Comparison of ENCODE assay signal across 7 cellular contexts in genomic region chr1:243254233-243254926, GRCh38. TPM values are rescaled to one million over a fixed set of nuclear protein-coding genes. Genes with fewer than 3 reads are reported as not detected.
DNase-seq lines count a peak whose midpoint lies in the region; ATAC-seq and FAIRE-seq lines count a peak whose summit lies in the region.

No MANE protein-coding gene starts in this region.

- no peaks in the 10 kb centered on the region for H3K9me3 ChIP-seq in mesenchymal stem cell (ENCODE audit: control insufficient read depth, low read length)

- ATAC-seq in HG03064 (IDR thresholded peaks at IDR 0.05; ENCODE audit: low read depth, unreplicated experiment), result peak; percentile 13
- peak; percentile 9 for ATAC-seq in effector memory CD8-positive, alpha-beta T cell (replicated peaks)

- H2BK15ac ChIP-seq in mesenchymal stem cell (ENCODE audit: low read depth, poor library complexity, severe bottlenecking), result peak overlapping the region; percentile 99

- WGBS in mesenchymal stem cell, result 1% methylated on average over 22 of the region's 50 CpGs

- peak overlapping the region; percentile 95 to 100 for H3K18ac ChIP-seq in mesenchymal stem cell (ENCODE audit: low read depth in 1 of 2, low read length in 2 of 2)

- peak overlapping the region; percentile 92 for H3K9ac ChIP-seq in mesenchymal stem cell (ENCODE audit: low read length)

- peak overlapping the region; percentile 86 for H3K27ac ChIP-seq in mesenchymal stem cell (ENCODE audit: low read length, poor library complexity, severe bottlenecking)

- H3K27me3 Mint-ChIP-seq in activated CD4-positive, alpha-beta memory T cell treated with anti-CD3 and anti-CD28 coated beads for 36 hours, result peaks cover 3% of the 10 kb centered on the region
- no peaks in the 10 kb centered on the region for H3K27me3 Mint-ChIP-seq in effector memory CD8-positive, alpha-beta T cell

- no peaks in the 10 kb centered on the region for H3K9me3 Mint-ChIP-seq in activated CD4-positive, alpha-beta memory T cell treated with anti-CD3 and anti-CD28 coated beads for 36 hours
- no peaks in the 10 kb centered on the region for H3K9me3 Mint-ChIP-seq in effector memory CD8-positive, alpha-beta T cell

- FAIRE-seq in GM18507 (lab: Jason Lieb, UNC), result peak; percentile 73

- peak overlapping the region; percentile 99 for H3K27ac Mint-ChIP-seq in activated CD4-positive, alpha-beta memory T cell treated with anti-CD3 and anti-CD28 coated beads for 36 hours
- peak overlapping the region; percentile 99 to 100 for H3K27ac Mint-ChIP-seq in effector memory CD8-positive, alpha-beta T cell

- CTCF ChIA-PET in activated CD4-positive, alpha-beta memory T cell treated with anti-CD3 and anti-CD28 coated beads for 36 hours (lab: Charles Lee), result interaction anchor here (1.2 kb wide), 1 partner anchor 89 kb away, joined by 3 read pairs; no protein-coding TSS in a partner anchor

- no peak overlapping the region for H2BK12ac ChIP-seq in mesenchymal stem cell (ENCODE audit: low read length in 2 of 2)

- H2AFZ ChIP-seq in mesenchymal stem cell (ENCODE audit: low read depth, low read length), result no peak overlapping the region

- H4K8ac ChIP-seq in mesenchymal stem cell (ENCODE audit: low read length), result peak overlapping the region; percentile 83

- H3K36me3 ChIP-seq in mesenchymal stem cell (ENCODE audit: control insufficient read depth in 1 of 2, insufficient read depth in 2 of 2, low read depth in 1 of 2, low read length in 2 of 2), result peaks cover 0 to 6% of the 10 kb centered on the region in 2 experiments

- DNase-seq in GM18507 (ENCODE audit: extremely low spot score, insufficient read length, low read depth) (peak; percentile 14), NCI-H524 treated with DMSO at 0.1 percent for 48 hours (lab: John Stamatoyannopoulos, UW) (peak; percentile 13), mesenchymal stem cell (peak; percentile 73)
- peak; percentile 79 for DNase-seq in activated CD4-positive, alpha-beta memory T cell treated with anti-CD3 and anti-CD28 coated beads for 36 hours
- DNase-seq in effector memory CD8-positive, alpha-beta T cell, result peak in 2 of 3 experiments; percentile 29 to 35
- peak; percentile 8 for DNase-seq in stimulated activated CD8-positive, alpha-beta memory T cell treated with anti-CD3 and anti-CD28 coated beads, Interleukin-15, amount 100 ng/mL, for 1 hour (ENCODE audit: low read depth)

- H3K4me1 Mint-ChIP-seq in activated CD4-positive, alpha-beta memory T cell treated with anti-CD3 and anti-CD28 coated beads for 36 hours (ENCODE audit: low read depth), result peaks cover 37% of the 10 kb centered on the region
- peaks cover 20 to 24% of the 10 kb centered on the region in 2 donors for H3K4me1 Mint-ChIP-seq in effector memory CD8-positive, alpha-beta T cell (ENCODE audit: low read depth in 2 of 2)

- no peak overlapping the region for H2AK5ac ChIP-seq in mesenchymal stem cell (ENCODE audit: low read length, severe bottlenecking)

- H4K91ac ChIP-seq in mesenchymal stem cell (ENCODE audit: low read length), result peak overlapping the region; percentile 100

- peak overlapping the region in 1 of 2 experiments; percentile 100 for H3K14ac ChIP-seq in mesenchymal stem cell (ENCODE audit: low read length in 2 of 2)

- H3K27me3 ChIP-seq in mesenchymal stem cell (ENCODE audit: control insufficient read depth in 1 of 2, insufficient read depth in 1 of 2, low read length in 2 of 2), result no peaks in the 10 kb centered on the region

- H3K4me3 Mint-ChIP-seq in activated CD4-positive, alpha-beta memory T cell treated with anti-CD3 and anti-CD28 coated beads for 36 hours, result peak overlapping the region; percentile 99
- peak overlapping the region; percentile 99 for H3K4me3 Mint-ChIP-seq in effector memory CD8-positive, alpha-beta T cell

- peak overlapping the region; percentile 95 to 99 for H3K4me3 ChIP-seq in mesenchymal stem cell (ENCODE audit: insufficient read depth in 1 of 2, low read depth in 1 of 2, low read length in 2 of 2)

- H2BK120ac ChIP-seq in mesenchymal stem cell (ENCODE audit: low read depth, low read length), result peak overlapping the region; percentile 89

- peak overlapping the region; percentile 92 to 100 for H3K4ac ChIP-seq in mesenchymal stem cell (ENCODE audit: low read depth in 1 of 2, low read length in 2 of 2)

- peaks cover 3% of the 10 kb centered on the region for H3K36me3 Mint-ChIP-seq in activated CD4-positive, alpha-beta memory T cell treated with anti-CD3 and anti-CD28 coated beads for 36 hours
- peaks cover 22% of the 10 kb centered on the region for H3K36me3 Mint-ChIP-seq in effector memory CD8-positive, alpha-beta T cell (ENCODE audit: insufficient read depth)

- POLR2A ChIA-PET in activated CD4-positive, alpha-beta memory T cell treated with anti-CD3 and anti-CD28 coated beads for 36 hours (lab: Charles Lee), result interaction anchor here (0.6 to 2.4 kb wide), 4 partner anchors 17 to 491 kb away, joined by 3 to 10 read pairs (median 4); no protein-coding TSS in a partner anchor

- peak overlapping the region; percentile 98 for H2BK5ac ChIP-seq in mesenchymal stem cell (ENCODE audit: low read depth, low read length, poor library complexity, severe bottlenecking)

- H3K4me1 ChIP-seq in mesenchymal stem cell (ENCODE audit: control insufficient read depth, insufficient read depth, low read depth, low read length), result peaks cover 1% of the 10 kb centered on the region

- H3K23ac ChIP-seq in mesenchymal stem cell (ENCODE audit: low read length in 2 of 2), result peak overlapping the region in 1 of 2 experiments; percentile 98

- peak overlapping the region; percentile 98 for H3K4me2 ChIP-seq in mesenchymal stem cell (ENCODE audit: low read length, poor library complexity, severe bottlenecking)

- H3K79me1 ChIP-seq in mesenchymal stem cell (replicated peaks; ENCODE audit: low read length, poor library complexity, severe bottlenecking), result peaks cover under 1% of the 10 kb centered on the region

- intact Hi-C loops in activated CD4-positive, alpha-beta memory T cell treated with anti-CD3 and anti-CD28 coated beads for 36 hours (cut with micrococcal nuclease), result loop anchor here (2.0 kb wide), 3 partner anchors 1198 to 1736 kb away; partner anchors contain the start of gene FH

RNA-seq across cellular contexts. Expression of gene CEP170, which starts 0.7 kb away (rescaled TPM):
- total RNA-seq in activated CD4-positive, alpha-beta memory T cell treated with anti-CD3 and anti-CD28 coated beads for 36 hours, result 10 to 100 TPM; 44.2 to 51.5 TPM
- 67.0 TPM for polyA plus RNA-seq in mesenchymal stem cell (2013, experiment 1 of 2)
- 67.2 TPM for polyA plus RNA-seq in mesenchymal stem cell (2013, experiment 2 of 2)

RNA-seq across cellular contexts. Expression of gene SDCCAG8, which starts 1.5 kb away (rescaled TPM):
- 10 to 100 TPM; 20.7 to 23.2 TPM for total RNA-seq in activated CD4-positive, alpha-beta memory T cell treated with anti-CD3 and anti-CD28 coated beads for 36 hours
- polyA plus RNA-seq in mesenchymal stem cell (2013, experiment 1 of 2), result 36.2 TPM
- polyA plus RNA-seq in mesenchymal stem cell (2013, experiment 2 of 2), result 35.7 TPM

Comparison
In these comparisons a context has a peak if more than half of its experiments do, and no peak if none do; other contexts are left out.
1. Peak in every context shown above with its lines: DNase-seq, ATAC-seq, H3K4me3 ChIP-seq and H3K27ac ChIP-seq.
2. DNase-seq: peak in every context shown above with its lines; median percentile 79 in activated CD4-positive, alpha-beta memory T cell treated with anti-CD3 and anti-CD28 coated beads for 36 hours; 73 in mesenchymal stem cell; 32 in effector memory CD8-positive, alpha-beta T cell; 14 in GM18507; 13 in NCI-H524 treated with DMSO at 0.1 percent for 48 hours; 8 in stimulated activated CD8-positive, alpha-beta memory T cell treated with anti-CD3 and anti-CD28 coated beads, Interleukin-15, amount 100 ng/mL, for 1 hour.